In genomic region chr5:132751444-132751843, GRCh38 we compare ENCODE assay signal across 11 cellular contexts. TPM values are rescaled to one million over a fixed set of nuclear protein-coding genes. Genes with fewer than 3 reads are reported as not detected.
DNase-seq lines count a peak whose midpoint lies in the region; ATAC-seq and TF ChIP-seq lines count a peak whose summit lies in the region.
"Had no signal": no experiment of that assay in that cellular context is flagged by ENCODE, and none has a peak within 500 bp of the region (broad histone marks: within the 10 kb centered on the region; RNA-seq: fewer than 3 reads in every experiment).

No MANE protein-coding gene starts in this region.

- H3K27ac Mint-ChIP-seq in natural killer cell treated with Interleukin-12 subunit alpha and Interleukin-12 subunit beta and Interleukin-15 and Interleukin-18, amount 100 ng/mL, for 72 hours: peak overlapping the region in 1 of 2 donors; percentile 74
- H3K27ac Mint-ChIP-seq in natural killer cell (no peak overlapping the region), chondrocyte (ENCODE audit: unreplicated experiment) (peak overlapping the region; percentile 28)

- H3K4me1 ChIP-seq in aorta (ENCODE audit: control insufficient read depth in 1 of 2, insufficient read depth in 2 of 2, low read length in 2 of 2): no peaks in the 10 kb centered on the region

- intact Hi-C loops in natural killer cell (cut with micrococcal nuclease): no loop called here
- intact Hi-C loops in aorta (cut with DNase I): loop anchor here in 1 of 2 donors (5.0 kb wide), 1 partner anchor 71 kb away; no protein-coding TSS in a partner anchor

- peaks cover 0 to 22% of the 10 kb centered on the region in 2 donors for H3K4me1 Mint-ChIP-seq in natural killer cell treated with Interleukin-12 subunit alpha and Interleukin-12 subunit beta and Interleukin-15 and Interleukin-18, amount 100 ng/mL, for 72 hours (ENCODE audit: low read depth in 2 of 2)
- H3K4me1 Mint-ChIP-seq in natural killer cell (no peaks in the 10 kb centered on the region), chondrocyte (ENCODE audit: low read depth) (peaks cover 10% of the 10 kb centered on the region)

- peak overlapping the region; percentile 41 for H3K4me3 Mint-ChIP-seq in natural killer cell treated with Interleukin-12 subunit alpha and Interleukin-12 subunit beta and Interleukin-15 and Interleukin-18, amount 100 ng/mL, for 72 hours
- no peak overlapping the region for H3K4me3 Mint-ChIP-seq in natural killer cell
- no peak overlapping the region for H3K4me3 Mint-ChIP-seq in chondrocyte (ENCODE audit: unreplicated experiment)

- peaks cover under 1 to 2% of the 10 kb centered on the region in 2 donors for H3K27me3 Mint-ChIP-seq in natural killer cell treated with Interleukin-12 subunit alpha and Interleukin-12 subunit beta and Interleukin-15 and Interleukin-18, amount 100 ng/mL, for 72 hours
- H3K27me3 Mint-ChIP-seq in natural killer cell (ENCODE audit: low read depth in 2 of 2) (peaks cover under 1 to 12% of the 10 kb centered on the region in 2 donors), chondrocyte (ENCODE audit: low read depth) (no peaks in the 10 kb centered on the region)

- H3K27ac ChIP-seq in aorta (ENCODE audit: low read depth in 1 of 2, low read length in 2 of 2): no peak overlapping the region
- H3K27ac ChIP-seq: cardiac muscle cell had no signal

- H3K36me3 ChIP-seq in aorta (ENCODE audit: control insufficient read depth in 1 of 2, insufficient read depth in 2 of 2, low read length in 1 of 2): no peaks in the 10 kb centered on the region
- H3K36me3 ChIP-seq: cardiac muscle cell had no signal

- TF ChIP-seq CTCF in natural killer cell (IDR thresholded peaks at IDR 0.05) (no peak), chondrocyte (IDR thresholded peaks at IDR 0.05) (no peak)

- H3K36me3 Mint-ChIP-seq in natural killer cell treated with Interleukin-12 subunit alpha and Interleukin-12 subunit beta and Interleukin-15 and Interleukin-18, amount 100 ng/mL, for 72 hours: no peaks in the 10 kb centered on the region
- H3K36me3 Mint-ChIP-seq in natural killer cell: no peaks in the 10 kb centered on the region
- peaks cover 5% of the 10 kb centered on the region for H3K36me3 Mint-ChIP-seq in chondrocyte (ENCODE audit: low read depth)

- no peaks in the 10 kb centered on the region for H3K27me3 ChIP-seq in aorta (ENCODE audit: control insufficient read depth in 1 of 2, insufficient read depth in 2 of 2, low read length in 1 of 2)

- no peaks in the 10 kb centered on the region for H3K9me3 Mint-ChIP-seq in natural killer cell treated with Interleukin-12 subunit alpha and Interleukin-12 subunit beta and Interleukin-15 and Interleukin-18, amount 100 ng/mL, for 72 hours
- no peaks in the 10 kb centered on the region for H3K9me3 Mint-ChIP-seq in natural killer cell
- H3K9me3 Mint-ChIP-seq in chondrocyte (ENCODE audit: low read depth): no peaks in the 10 kb centered on the region

- H3K9me3 ChIP-seq in aorta (ENCODE audit: control insufficient read depth, low read length): no peaks in the 10 kb centered on the region

- 73 to 77% methylated on average over 7 of the region's 7 CpGs for whole genome bisulfite sequencing in aorta, 2 donors

- DNase-seq in natural killer cell treated with Interleukin-12 subunit alpha and Interleukin-12 subunit beta and Interleukin-15 and Interleukin-18, amount 100 ng/mL, for 72 hours (ENCODE audit: low spot score): no peak
- no peak for DNase-seq in natural killer cell
- DNase-seq in chondrocyte (ENCODE audit: low spot score): no peak
- DNase-seq in aorta: peak in 1 of 2 donors; percentile 76
- DNase-seq in HUDEP-2 (lab: John Stamatoyannopoulos, UW; ENCODE audit: unreplicated experiment in 76 of 76): no peak
- DNase-seq in GM19238 (ENCODE audit: insufficient read length, low spot score): no peak
- DNase-seq: COR-L47, RPMI8226 had no signal

- H3K4me3 ChIP-seq in aorta (ENCODE audit: low read length in 2 of 2): no peak overlapping the region
- H3K4me3 ChIP-seq: cardiac muscle cell had no signal

- ATAC-seq in natural killer cell treated with Interleukin-12 subunit alpha and Interleukin-12 subunit beta and Interleukin-15 and Interleukin-18, amount 100 ng/mL, for 72 hours: no peak
- no peak for ATAC-seq in natural killer cell
- ATAC-seq in HG03159 (IDR thresholded peaks at IDR 0.05; ENCODE audit: unreplicated experiment): peak; percentile 43
- peak; percentile 42 for ATAC-seq in aorta (ENCODE audit: low FRiP score)
- no peak for ATAC-seq in GM21723 (IDR thresholded peaks at IDR 0.05; ENCODE audit: unreplicated experiment)

RNA-seq across cellular contexts. Expression of gene CCNI2, which starts 4.2 kb away (rescaled TPM):
- 1 to 10 TPM; 1.1 to 3.9 TPM for total RNA-seq in natural killer cell treated with Interleukin-12 subunit alpha and Interleukin-12 subunit beta and Interleukin-15 and Interleukin-18, amount 100 ng/mL, for 72 hours
- total RNA-seq in natural killer cell (1 to 10 TPM in 1 of 3 donors, under 1 TPM in 1, not detected in 1; 0.23 to 1.5 TPM), chondrocyte (0.15 TPM in 1 of 3 replicates, not detected in the others), aorta (not detected)
- polyA plus RNA-seq in aorta: under 1 TPM in 1 of 2 donors, not detected in 1; 0.38 TPM
- total RNA-seq: cardiac muscle cell had no signal

RNA-seq across cellular contexts. Expression of gene KIF3A, which starts 14.1 kb away (rescaled TPM):
- total RNA-seq in natural killer cell treated with Interleukin-12 subunit alpha and Interleukin-12 subunit beta and Interleukin-15 and Interleukin-18, amount 100 ng/mL, for 72 hours: 10 to 100 TPM; 17.4 to 34.5 TPM
- total RNA-seq in natural killer cell: 10 to 100 TPM; 13.6 to 19.2 (median 18.6) TPM
- 15.0 to 16.4 TPM (median 16.2 TPM) in 3 replicates for total RNA-seq in chondrocyte
- total RNA-seq in aorta: 10 to 100 TPM; 10.1 to 15.1 TPM
- polyA plus RNA-seq in aorta: 10 to 100 TPM in 1 of 2 donors, 1 to 10 TPM in 1; 4.5 to 11.0 TPM

RNA-seq across cellular contexts. Expression of gene SEPTIN8, which starts 25.6 kb away (rescaled TPM):
- total RNA-seq in natural killer cell treated with Interleukin-12 subunit alpha and Interleukin-12 subunit beta and Interleukin-15 and Interleukin-18, amount 100 ng/mL, for 72 hours: 10 to 100 TPM; 16.2 to 30.4 TPM
- total RNA-seq in natural killer cell (10 to 100 TPM in 1 of 3 donors, 1 to 10 TPM in 2; 5.2 to 17.0 (median 9.4) TPM), chondrocyte (86.0 to 128 TPM (median 127 TPM) in 3 replicates), aorta (100 to 1,000 TPM in 1 of 2 donors, 10 to 100 TPM in 1; 56.7 to 103 TPM)
- 10 to 100 TPM; 48.6 to 58.2 TPM for polyA plus RNA-seq in aorta

Comparison
In these comparisons a context has a peak if more than half of its experiments do, and no peak if none do; other contexts are left out.
1. ATAC-seq: peak in HG03159 (single experiment) and aorta (single experiment); none in natural killer cell treated with Interleukin-12 subunit alpha and Interleukin-12 subunit beta and Interleukin-15 and Interleukin-18, amount 100 ng/mL, for 72 hours (0 of 2), natural killer cell (0 of 3) and GM21723 (single experiment).